In genomic region chr6:167688123-167688522, GRCh38 we compare ENCODE assay signal across 32 cellular contexts.
"Had no signal": no experiment of that assay in that cellular context is flagged by ENCODE, and none has a peak within 500 bp of the region (broad histone marks: within the 10 kb centered on the region; RNA-seq: fewer than 3 reads in every experiment).

No MANE protein-coding gene starts in this region.

- H3K27me3 ChIP-seq: adrenal gland, body of pancreas, Peyer's patch, SJSA1 had no signal

- H3K4me3 ChIP-seq: adrenal gland, body of pancreas, Peyer's patch, SJSA1 had no signal

- DNase-seq: activated CD4-positive, alpha-beta T cell treated with anti-CD3 and anti-CD28 coated beads, Interleukin-2, amount 10 ng/mL, durations not matched to agents 24 days and 14 days; activated CD4-positive, alpha-beta T cell treated with anti-CD3 and anti-CD28 coated beads, Interleukin-2, amount 50 U/mL, for 4 hours; activated CD8-positive, alpha-beta T cell treated with anti-CD3 and anti-CD28 coated beads for 36 hours; activated gamma-delta T cell; activated naive CD4-positive, alpha-beta T cell treated with Interleukin-2 at 50 U/mL for 16 hours; activated T-cell treated with anti-CD3 and anti-CD28 coated beads, Interleukin-2, amount 50 U/mL, for 1 hour; activated T-cell treated with anti-CD3 and anti-CD28 coated beads, Interleukin-2, amount 50 U/mL, for 72 hours; adrenal gland; body of pancreas; caudate nucleus; cerebellar nuclear complex; MM.1S; MV-4-11; NCI-H1092 treated with DMSO at 0.1 percent for 48 hours; NCI-H1417; NCI-H146; NCI-H187; NCI-H2081; NCI-H226; NCI-H446 treated with DMSO at 0.1 percent for 48 hours; NCI-H69; NK-92 treated with Interleukin-12 subunit alpha and Interleukin-12 subunit beta, amount 100 ng/mL, for 24 hours; PC-3; Peyer's patch; RPMI8226; SHP77 treated with DMSO at 0.1 percent for 48 hours; SK-N-SH had no signal

- H3K4me2 ChIP-seq: SK-N-SH had no signal

- H3K27ac ChIP-seq: adrenal gland, body of pancreas, Peyer's patch, SJSA1 had no signal

- H3K4me1 Mint-ChIP-seq: activated CD4-positive, alpha-beta T cell treated with anti-CD3 and anti-CD28 coated beads, Interleukin-2, amount 10 ng/mL, durations not matched to agents 24 days and 14 days had no signal

- H3K36me3 ChIP-seq: adrenal gland, Peyer's patch, SJSA1 had no signal

- H3K4me3 Mint-ChIP-seq: activated CD4-positive, alpha-beta T cell treated with anti-CD3 and anti-CD28 coated beads, Interleukin-2, amount 10 ng/mL, durations not matched to agents 24 days and 14 days; activated CD8-positive, alpha-beta T cell treated with anti-CD3 and anti-CD28 coated beads for 36 hours; activated T-cell treated with anti-CD3 and anti-CD28 coated beads, Interleukin-2, amount 50 U/mL, for 72 hours; T-helper 1 cell treated with Interleukin-12 subunit alpha and Interleukin-12 subunit beta and Interleukin-4 antibody, amounts not matched to agents 30 μg/mL and 1 μg/mL, for 36 hours; T-helper 2 cell treated with Interferon-gamma antibody and Interleukin-4, amounts not matched to agents 5 μg/mL and 100 μg/mL, for 36 hours had no signal

- H3K9me3 ChIP-seq: adrenal gland, body of pancreas, Peyer's patch, SJSA1 had no signal

- H3K9ac ChIP-seq: SK-N-SH had no signal

- ATAC-seq: activated CD8-positive, alpha-beta T cell treated with anti-CD3 and anti-CD28 coated beads for 36 hours; activated naive CD4-positive, alpha-beta T cell treated with anti-CD3 and anti-CD28 coated beads, Interleukin-2, amount 50 U/mL, for 72 hours; activated T-cell treated with anti-CD3 and anti-CD28 coated beads, Interleukin-2, amount 50 U/mL, for 72 hours; body of pancreas; PC-3 had no signal

- H3K36me3 Mint-ChIP-seq: activated naive CD4-positive, alpha-beta T cell treated with anti-CD3 and anti-CD28 coated beads, Interleukin-2, amount 50 U/mL, for 72 hours had no signal

- H3K27ac Mint-ChIP-seq: activated CD4-positive, alpha-beta T cell treated with anti-CD3 and anti-CD28 coated beads, Interleukin-2, amount 10 ng/mL, durations not matched to agents 24 days and 14 days; activated CD8-positive, alpha-beta T cell treated with anti-CD3 and anti-CD28 coated beads for 36 hours; activated naive CD4-positive, alpha-beta T cell treated with anti-CD3 and anti-CD28 coated beads, Interleukin-2, amount 50 U/mL, for 72 hours; activated T-cell treated with anti-CD3 and anti-CD28 coated beads, Interleukin-2, amount 50 U/mL, for 72 hours; activated T-helper 2 cell treated with anti-CD3 and anti-CD28 coated beads, Interferon-gamma antibody, Interleukin-2, Interleukin-4, amounts not matched to agents 10 μg/mL and 5 μg/mL and 100 μg/mL, durations not matched to agents 14 hours and 24 hours and 36 hours; T-helper 1 cell treated with Interleukin-12 subunit alpha and Interleukin-12 subunit beta and Interleukin-4 antibody, amounts not matched to agents 30 μg/mL and 1 μg/mL, for 36 hours; T-helper 2 cell treated with Interferon-gamma antibody and Interleukin-4, amounts not matched to agents 5 μg/mL and 100 μg/mL, for 36 hours had no signal

- H3K9me3 Mint-ChIP-seq: activated T-helper 2 cell treated with anti-CD3 and anti-CD28 coated beads, Interferon-gamma antibody, Interleukin-2, Interleukin-4, amounts not matched to agents 10 μg/mL and 5 μg/mL and 100 μg/mL, durations not matched to agents 14 hours and 24 hours and 36 hours had no signal
